24 cellular contexts compared by ENCODE assay signal in the genomic region with DNA sequence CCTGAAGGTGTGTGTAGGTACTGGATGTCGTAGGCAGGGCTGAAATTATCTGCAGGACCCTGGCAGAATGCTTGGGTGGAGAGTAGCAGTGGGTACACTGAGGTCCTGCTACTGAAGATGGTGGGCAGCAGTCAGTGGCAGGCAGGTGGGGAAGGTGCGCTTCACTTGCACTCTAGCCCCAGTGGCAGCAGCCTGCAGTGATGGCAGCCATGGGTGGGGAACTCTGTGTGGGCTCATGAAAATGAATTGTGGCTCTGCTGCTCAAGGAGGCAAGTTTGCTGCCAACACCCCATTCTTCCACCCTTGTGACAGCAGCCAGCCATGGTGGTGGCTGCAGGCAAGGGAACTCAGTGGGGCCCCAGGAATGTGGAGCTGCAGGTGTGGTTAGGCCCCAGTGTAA.
"Had no signal": no experiment of that assay in that cellular context is flagged by ENCODE, and none has a peak within 500 bp of the region (broad histone marks: within the 10 kb centered on the region; RNA-seq: fewer than 3 reads in every experiment).

No MANE protein-coding gene starts in this region.

- H3K27ac ChIP-seq: adrenal gland, gastrocnemius medialis, left ventricle myocardium inferior, spleen, testis, transverse colon, uterus had no signal

- H3K27me3 Mint-ChIP-seq: activated CD4-positive, alpha-beta T cell treated with anti-CD3 and anti-CD28 coated beads for 36 hours; activated naive CD8-positive, alpha-beta T cell treated with anti-CD3 and anti-CD28 coated beads for 36 hours; effector memory CD8-positive, alpha-beta T cell; natural killer cell treated with Interleukin-12 subunit alpha and Interleukin-12 subunit beta and Interleukin-15 and Interleukin-18, amount 100 ng/mL, for 72 hours had no signal

- H3K27me3 ChIP-seq: adrenal gland, gastrocnemius medialis, spleen, testis, transverse colon, uterus had no signal

- H3K36me3 Mint-ChIP-seq: activated naive CD8-positive, alpha-beta T cell treated with anti-CD3 and anti-CD28 coated beads for 36 hours had no signal

- H3K4me3 Mint-ChIP-seq: activated CD4-positive, alpha-beta T cell treated with anti-CD3 and anti-CD28 coated beads for 36 hours; activated naive CD8-positive, alpha-beta T cell treated with anti-CD3 and anti-CD28 coated beads for 36 hours; effector memory CD8-positive, alpha-beta T cell; natural killer cell treated with Interleukin-12 subunit alpha and Interleukin-12 subunit beta and Interleukin-15 and Interleukin-18, amount 100 ng/mL, for 72 hours had no signal

- H3K9me3 ChIP-seq: adrenal gland, gastrocnemius medialis, mucosa of descending colon, testis, transverse colon, uterus had no signal

- H3K27ac Mint-ChIP-seq: activated CD4-positive, alpha-beta T cell treated with anti-CD3 and anti-CD28 coated beads for 36 hours; activated naive CD8-positive, alpha-beta T cell treated with anti-CD3 and anti-CD28 coated beads for 36 hours; effector memory CD8-positive, alpha-beta T cell; natural killer cell treated with Interleukin-12 subunit alpha and Interleukin-12 subunit beta and Interleukin-15 and Interleukin-18, amount 100 ng/mL, for 72 hours had no signal

- H3K36me3 ChIP-seq: adrenal gland, gastrocnemius medialis, left ventricle myocardium inferior, spleen, transverse colon, uterus had no signal

- H3K4me3 ChIP-seq: adrenal gland, gastrocnemius medialis, left ventricle myocardium inferior, mucosa of descending colon, spleen, testis, transverse colon, uterus had no signal

- FAIRE-seq: endothelial cell of umbilical vein, islet of Langerhans had no signal

- H3K4me1 ChIP-seq: adrenal gland, gastrocnemius medialis, left ventricle myocardium inferior, spleen, testis, uterus had no signal

- DNase-seq: activated CD4-positive, alpha-beta T cell treated with anti-CD3 and anti-CD28 coated beads for 36 hours; activated CD4-positive, CD25-positive, alpha-beta regulatory T cell; activated effector memory CD4-positive, alpha-beta T cell treated with Interleukin-2 at 50 U/mL for 16 hours; activated naive CD4-positive, alpha-beta T cell treated with Interleukin-2 at 50 U/mL for 16 hours; activated naive CD8-positive, alpha-beta T cell treated with anti-CD3 and anti-CD28 coated beads for 36 hours; activated T-cell treated with anti-CD3 and anti-CD28 coated beads for 4 hours; adrenal gland; caudate nucleus; cortex of kidney; effector memory CD8-positive, alpha-beta T cell; gastrocnemius medialis; glutamatergic neuron; left ventricle myocardium inferior; mucosa of descending colon; spleen; stimulated activated CD4-positive, alpha-beta T cell treated with anti-CD3 and anti-CD28 coated beads, Interleukin-2, amount 100 ng/mL, for 48 hours; stimulated activated naive CD8-positive, alpha-beta T cell treated with anti-CD3 and anti-CD28 coated beads, Interleukin-15, Interleukin-2, amounts not matched to agents 100 U/mL and 50 U/mL, for 24 hours; testis; transverse colon; uterus had no signal

- ATAC-seq: activated CD4-positive, alpha-beta T cell treated with anti-CD3 and anti-CD28 coated beads for 36 hours; effector memory CD8-positive, alpha-beta T cell; gastrocnemius medialis; mucosa of descending colon; natural killer cell treated with Interleukin-12 subunit alpha and Interleukin-12 subunit beta and Interleukin-15 and Interleukin-18, amount 100 ng/mL, for 72 hours; right cardiac atrium; stimulated activated naive CD8-positive, alpha-beta T cell treated with anti-CD3 and anti-CD28 coated beads, Interleukin-15, Interleukin-2, amounts not matched to agents 100 U/mL and 50 U/mL, for 24 hours had no signal

- H3K4me1 Mint-ChIP-seq: activated CD4-positive, alpha-beta T cell treated with anti-CD3 and anti-CD28 coated beads for 36 hours; activated naive CD8-positive, alpha-beta T cell treated with anti-CD3 and anti-CD28 coated beads for 36 hours had no signal
